7 cellular contexts compared by ENCODE assay signal in genomic region chr2:174730530-174731018, GRCh38. TPM values are rescaled to one million over a fixed set of nuclear protein-coding genes. Genes with fewer than 3 reads are reported as not detected.
DNase-seq lines count a peak whose midpoint lies in the region; ATAC-seq and TF ChIP-seq lines count a peak whose summit lies in the region.

No MANE protein-coding gene starts in this region.

- H3K4me3 Mint-ChIP-seq in activated naive CD8-positive, alpha-beta T cell treated with anti-CD3 and anti-CD28 coated beads, Interleukin-2, amount 50 U/mL, for 24 hours = peak overlapping the region; percentile 77

- peaks cover 7% of the 10 kb centered on the region; the same call in 1 of the 2 replicates for H3K4me1 ChIP-seq in HUES48 (ENCODE audit: control insufficient read depth, insufficient read depth, low read length)
- H3K4me1 ChIP-seq in iPS DF 6.9 (ENCODE audit: control insufficient read depth, insufficient read depth, low read length) = no peaks in the 10 kb centered on the region
- H3K4me1 ChIP-seq in spleen = peaks cover 0 to 15% (median 13%) of the 10 kb centered on the region in 6 donors

- no peak for DNase-seq in activated naive CD8-positive, alpha-beta T cell treated with anti-CD3 and anti-CD28 coated beads, Interleukin-2, amount 50 U/mL, for 24 hours
- no peak for DNase-seq in iPS DF 6.9 (ENCODE audit: low read depth, low spot score)
- no peak for DNase-seq in spleen
- DNase-seq in hepatic stellate cell (ENCODE audit: low spot score) = no peak

- no CpG with 5 or more reads among the region's 15 CpGs for WGBS in iPS DF 6.9 (ENCODE audit: insufficient coverage, insufficient read length)
- WGBS in spleen, 5 donors = 58 to 79% (median 74%) methylated on average over 10 to 15 of the region's 15 CpGs

- H3K9me3 Mint-ChIP-seq in activated naive CD8-positive, alpha-beta T cell treated with anti-CD3 and anti-CD28 coated beads, Interleukin-2, amount 50 U/mL, for 24 hours = no peaks in the 10 kb centered on the region

- no peaks in the 10 kb centered on the region for H3K36me3 Mint-ChIP-seq in activated naive CD8-positive, alpha-beta T cell treated with anti-CD3 and anti-CD28 coated beads, Interleukin-2, amount 50 U/mL, for 24 hours (ENCODE audit: low read depth)

- ATAC-seq in activated naive CD8-positive, alpha-beta T cell treated with anti-CD3 and anti-CD28 coated beads, Interleukin-2, amount 50 U/mL, for 24 hours = no peak
- ATAC-seq in HG03442 (IDR thresholded peaks at IDR 0.05; ENCODE audit: unreplicated experiment) (no peak), GM18870 (IDR thresholded peaks at IDR 0.05; ENCODE audit: unreplicated experiment) (no peak)

- no peaks in the 10 kb centered on the region for H3K36me3 ChIP-seq in HUES48 (ENCODE audit: control insufficient read depth, insufficient read depth, low read length)
- no peaks in the 10 kb centered on the region for H3K36me3 ChIP-seq in iPS DF 6.9 (ENCODE audit: control insufficient read depth, insufficient read depth, low read length)
- no peaks in the 10 kb centered on the region for H3K36me3 ChIP-seq in spleen

- peak overlapping the region; percentile 66 for H3K27ac Mint-ChIP-seq in activated naive CD8-positive, alpha-beta T cell treated with anti-CD3 and anti-CD28 coated beads, Interleukin-2, amount 50 U/mL, for 24 hours

- H3K4me3 ChIP-seq in HUES48 (ENCODE audit: low read depth, low read length) = peak overlapping the region; percentile 63
- peak overlapping the region; percentile 41; the same call in 1 of the 2 replicates for H3K4me3 ChIP-seq in iPS DF 6.9 (ENCODE audit: low read length)
- H3K4me3 ChIP-seq in spleen = peak overlapping the region; percentile 15 to 71 (median 36)

- H3K9ac ChIP-seq in HUES48 (ENCODE audit: low read depth, low read length) = no peak overlapping the region

- peaks cover 27% of the 10 kb centered on the region for H3K27me3 Mint-ChIP-seq in activated naive CD8-positive, alpha-beta T cell treated with anti-CD3 and anti-CD28 coated beads, Interleukin-2, amount 50 U/mL, for 24 hours

- TF ChIP-seq POLR2A in spleen (IDR thresholded peaks at IDR 0.05) = no peak

- H3K9me3 ChIP-seq in HUES48 (ENCODE audit: control insufficient read depth, insufficient read depth, low read length) = no peaks in the 10 kb centered on the region
- H3K9me3 ChIP-seq in iPS DF 6.9 (ENCODE audit: control insufficient read depth, insufficient read depth, low read length) = no peaks in the 10 kb centered on the region
- H3K9me3 ChIP-seq in spleen = no peaks in the 10 kb centered on the region

- H3K27me3 ChIP-seq in HUES48 (ENCODE audit: control insufficient read depth, insufficient read depth, low read length) (peaks cover 25% of the 10 kb centered on the region), iPS DF 6.9 (ENCODE audit: control insufficient read depth, insufficient read depth, low read length) (peaks cover 1% of the 10 kb centered on the region; the same call in 1 of the 2 replicates), spleen (replicated peaks in 1 of 7) (peaks cover 0 to 64% (median 18%) of the 10 kb centered on the region in 7 donors)

- intact Hi-C loops in spleen (cut with DNase I; ENCODE audit: low total_unique reads) = no loop called here

- H3K4me1 Mint-ChIP-seq in activated naive CD8-positive, alpha-beta T cell treated with anti-CD3 and anti-CD28 coated beads, Interleukin-2, amount 50 U/mL, for 24 hours = peaks cover 22% of the 10 kb centered on the region

- H3K27ac ChIP-seq in HUES48 (ENCODE audit: low read depth, low read length) (no peak overlapping the region), iPS DF 6.9 (ENCODE audit: low read length) (no peak overlapping the region), spleen (no peak overlapping the region)

- no peak for TF ChIP-seq CTCF in spleen (IDR thresholded peaks at IDR 0.05 in 8 of 11, conservative IDR thresholded peaks at IDR 0.05 in 3 of 11)

RNA-seq across cellular contexts. Expression of gene CHRNA1, which starts 33.7 kb away (rescaled TPM):
- under 1 TPM in 2 of 7 donors, not detected in 5; 0.46 to 0.51 TPM for total RNA-seq in spleen
- polyA plus RNA-seq in spleen = 1 to 10 TPM in 1 of 3 donors, under 1 TPM in 2; 0.13 to 3.4 (median 0.33) TPM
